In the genomic region with DNA sequence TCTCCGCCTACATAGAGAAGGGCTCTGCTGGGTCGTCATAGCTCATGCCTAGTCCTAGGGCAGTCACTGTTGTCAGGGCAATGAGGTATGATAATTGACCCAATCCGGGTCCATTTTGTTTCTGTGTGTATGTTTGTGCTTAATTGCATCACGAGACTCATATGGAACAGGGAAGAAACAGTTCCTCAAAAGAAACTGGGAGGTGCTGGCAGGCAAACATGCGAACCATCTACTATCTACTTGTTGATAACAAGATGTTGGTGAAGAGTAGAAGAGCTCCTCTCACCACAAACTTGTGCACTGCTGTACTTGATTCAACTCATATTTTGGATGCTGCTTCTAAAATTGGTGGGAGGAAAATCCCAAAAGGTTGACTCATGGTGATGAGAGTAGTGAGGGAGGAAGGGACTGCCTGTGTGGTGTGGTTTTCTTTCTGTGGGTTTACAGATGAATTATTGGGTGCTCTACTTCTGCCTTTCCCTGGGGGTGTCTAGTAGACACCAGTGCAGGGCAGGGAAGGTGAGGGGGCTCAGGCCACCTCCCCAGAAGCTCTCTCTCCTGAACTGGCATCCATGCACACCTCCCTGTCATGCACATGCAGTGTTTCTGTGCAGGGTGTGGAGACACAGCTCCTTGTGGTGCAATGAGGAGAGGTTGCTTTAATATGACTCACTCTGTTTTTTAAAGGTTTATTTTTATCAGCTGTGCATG, we compare ENCODE assay signal across 8 cellular contexts. TPM values are rescaled to one million over a fixed set of nuclear protein-coding genes. Genes with fewer than 3 reads are reported as not detected.
DNase-seq lines count a peak whose midpoint lies in the region; ATAC-seq and TF ChIP-seq lines count a peak whose summit lies in the region.

No MANE protein-coding gene starts in this region.

- H3K4me2 ChIP-seq in smooth muscle cell, result peak overlapping the region; percentile 28

- no peaks in the 10 kb centered on the region for H3K36me3 Mint-ChIP-seq in activated CD8-positive, alpha-beta T cell treated with anti-CD3 and anti-CD28 coated beads for 36 hours (ENCODE audit: low read depth)
- no peaks in the 10 kb centered on the region for H3K36me3 Mint-ChIP-seq in activated CD8-positive, alpha-beta T cell treated with anti-CD3 and anti-CD28 coated beads, Interleukin-2, amount 10 ng/mL, durations not matched to agents 7 days and 5 days (ENCODE audit: low read depth)
- no peaks in the 10 kb centered on the region for H3K36me3 Mint-ChIP-seq in activated T-helper 2 cell treated with anti-CD3 and anti-CD28 coated beads, Interferon-gamma antibody, Interleukin-2, Interleukin-4, amounts not matched to agents 10 μg/mL and 5 μg/mL and 100 μg/mL, durations not matched to agents 14 hours and 24 hours and 36 hours (ENCODE audit: low read depth)

- H3K4me3 Mint-ChIP-seq in activated CD8-positive, alpha-beta T cell treated with anti-CD3 and anti-CD28 coated beads for 36 hours, result no peak overlapping the region
- H3K4me3 Mint-ChIP-seq in activated CD8-positive, alpha-beta T cell treated with anti-CD3 and anti-CD28 coated beads, Interleukin-2, amount 10 ng/mL, durations not matched to agents 7 days and 5 days, result no peak overlapping the region
- H3K4me3 Mint-ChIP-seq in activated T-helper 2 cell treated with anti-CD3 and anti-CD28 coated beads, Interferon-gamma antibody, Interleukin-2, Interleukin-4, amounts not matched to agents 10 μg/mL and 5 μg/mL and 100 μg/mL, durations not matched to agents 14 hours and 24 hours and 36 hours (ENCODE audit: low read depth), result no peak overlapping the region

- no peak overlapping the region for H3K4me3 ChIP-seq in smooth muscle cell

- no peaks in the 10 kb centered on the region for H3K9me3 ChIP-seq in smooth muscle cell (replicated peaks; ENCODE audit: low read depth)

- H3K79me2 ChIP-seq in smooth muscle cell (ENCODE audit: low read depth), result no peaks in the 10 kb centered on the region

- H2AFZ ChIP-seq in smooth muscle cell (ENCODE audit: low read depth), result peak overlapping the region; percentile 28

- H3K27ac ChIP-seq in smooth muscle cell (ENCODE audit: low read depth), result peak overlapping the region; percentile 68

- CTCF ChIA-PET in activated CD8-positive, alpha-beta T cell treated with anti-CD3 and anti-CD28 coated beads for 36 hours (lab: Charles Lee), result interaction anchor here (1.7 kb wide), 1 partner anchor 14 kb away, joined by 6 read pairs; no protein-coding TSS in a partner anchor
- CTCF ChIA-PET in activated CD8-positive, alpha-beta T cell treated with anti-CD3 and anti-CD28 coated beads, Interleukin-2, amount 10 ng/mL, durations not matched to agents 7 days and 5 days (lab: Charles Lee), result no interaction called here

- POLR2A ChIA-PET in activated CD8-positive, alpha-beta T cell treated with anti-CD3 and anti-CD28 coated beads for 36 hours (lab: Charles Lee), result interaction anchor here (1.8 kb wide), 1 partner anchor 60 kb away, joined by 4 read pairs; a partner anchor contains a TSS
- POLR2A ChIA-PET in activated CD8-positive, alpha-beta T cell treated with anti-CD3 and anti-CD28 coated beads, Interleukin-2, amount 10 ng/mL, durations not matched to agents 7 days and 5 days (lab: Charles Lee), result no interaction called here

- peaks cover 2% of the 10 kb centered on the region for H3K27me3 ChIP-seq in smooth muscle cell (ENCODE audit: low read depth)

- H3K27me3 Mint-ChIP-seq in activated CD8-positive, alpha-beta T cell treated with anti-CD3 and anti-CD28 coated beads for 36 hours, result peaks cover 4% of the 10 kb centered on the region
- H3K27me3 Mint-ChIP-seq in activated CD8-positive, alpha-beta T cell treated with anti-CD3 and anti-CD28 coated beads, Interleukin-2, amount 10 ng/mL, durations not matched to agents 7 days and 5 days (ENCODE audit: low read depth), result peaks cover under 1% of the 10 kb centered on the region
- no peaks in the 10 kb centered on the region for H3K27me3 Mint-ChIP-seq in activated T-helper 2 cell treated with anti-CD3 and anti-CD28 coated beads, Interferon-gamma antibody, Interleukin-2, Interleukin-4, amounts not matched to agents 10 μg/mL and 5 μg/mL and 100 μg/mL, durations not matched to agents 14 hours and 24 hours and 36 hours (ENCODE audit: low read depth)

- no peaks in the 10 kb centered on the region for H4K20me1 ChIP-seq in smooth muscle cell (ENCODE audit: low read depth)

- no peaks in the 10 kb centered on the region for H3K36me3 ChIP-seq in smooth muscle cell (ENCODE audit: low read depth)

- H3K9ac ChIP-seq in smooth muscle cell (ENCODE audit: low read depth), result peak overlapping the region; percentile 25

- H3F3A ChIP-seq in smooth muscle cell (ENCODE audit: low read depth), result peaks cover 2% of the 10 kb centered on the region

- 56% methylated on average over 5 of the region's 5 CpGs for WGBS in smooth muscle cell (ENCODE audit: low lambda C conversion rate)

- peak; percentile 77 for ATAC-seq in activated CD8-positive, alpha-beta T cell treated with anti-CD3 and anti-CD28 coated beads for 36 hours
- ATAC-seq in activated CD8-positive, alpha-beta T cell treated with anti-CD3 and anti-CD28 coated beads, Interleukin-2, amount 10 ng/mL, durations not matched to agents 7 days and 5 days, result no peak
- ATAC-seq in HG03045 (IDR thresholded peaks at IDR 0.05; ENCODE audit: unreplicated experiment) (peak; percentile 70), GM18519 (IDR thresholded peaks at IDR 0.05; ENCODE audit: low FRiP score, unreplicated experiment) (no peak)

- H3K9me3 Mint-ChIP-seq in activated CD8-positive, alpha-beta T cell treated with anti-CD3 and anti-CD28 coated beads for 36 hours, result no peaks in the 10 kb centered on the region
- H3K9me3 Mint-ChIP-seq in activated CD8-positive, alpha-beta T cell treated with anti-CD3 and anti-CD28 coated beads, Interleukin-2, amount 10 ng/mL, durations not matched to agents 7 days and 5 days (ENCODE audit: insufficient read depth), result no peaks in the 10 kb centered on the region
- H3K9me3 Mint-ChIP-seq in activated T-helper 2 cell treated with anti-CD3 and anti-CD28 coated beads, Interferon-gamma antibody, Interleukin-2, Interleukin-4, amounts not matched to agents 10 μg/mL and 5 μg/mL and 100 μg/mL, durations not matched to agents 14 hours and 24 hours and 36 hours, result no peaks in the 10 kb centered on the region

- TF ChIP-seq CTCF in activated CD8-positive, alpha-beta T cell treated with anti-CD3 and anti-CD28 coated beads for 36 hours (IDR thresholded peaks at IDR 0.05), result no peak
- no peak for TF ChIP-seq CTCF in smooth muscle cell (IDR thresholded peaks at IDR 0.05; ENCODE audit: borderline replicate concordance, insufficient read depth, poor library complexity, severe bottlenecking)

- no peaks in the 10 kb centered on the region for H3K4me1 ChIP-seq in smooth muscle cell (ENCODE audit: low read depth)

- no peak overlapping the region for H3K27ac Mint-ChIP-seq in activated CD8-positive, alpha-beta T cell treated with anti-CD3 and anti-CD28 coated beads for 36 hours
- no peak overlapping the region for H3K27ac Mint-ChIP-seq in activated CD8-positive, alpha-beta T cell treated with anti-CD3 and anti-CD28 coated beads, Interleukin-2, amount 10 ng/mL, durations not matched to agents 7 days and 5 days
- H3K27ac Mint-ChIP-seq in activated T-helper 2 cell treated with anti-CD3 and anti-CD28 coated beads, Interferon-gamma antibody, Interleukin-2, Interleukin-4, amounts not matched to agents 10 μg/mL and 5 μg/mL and 100 μg/mL, durations not matched to agents 14 hours and 24 hours and 36 hours, result peak overlapping the region; percentile 44

- peak; percentile 19 for DNase-seq in activated CD8-positive, alpha-beta T cell treated with anti-CD3 and anti-CD28 coated beads for 36 hours
- no peak for DNase-seq in activated CD8-positive, alpha-beta T cell treated with anti-CD3 and anti-CD28 coated beads, Interleukin-2, amount 10 ng/mL, durations not matched to agents 7 days and 5 days
- DNase-seq in activated T-helper 2 cell treated with anti-CD3 and anti-CD28 coated beads, Interferon-gamma antibody, Interleukin-2, Interleukin-4, amounts not matched to agents 10 μg/mL and 5 μg/mL and 100 μg/mL, durations not matched to agents 14 hours and 24 hours and 36 hours (ENCODE audit: low spot score), result no peak
- DNase-seq in smooth muscle cell (lab: John Stamatoyannopoulos, UW; ENCODE audit: unreplicated experiment) (no peak), NCI-H2171 treated with DMSO at 0.1 percent for 48 hours (lab: John Stamatoyannopoulos, UW) (no peak), NCI-H2107 treated with DMSO at 0.1 percent for 48 hours (lab: John Stamatoyannopoulos, UW; ENCODE audit: unreplicated experiment) (no peak)

- intact Hi-C loops in activated CD8-positive, alpha-beta T cell treated with anti-CD3 and anti-CD28 coated beads for 36 hours (cut with micrococcal nuclease), result no loop called here
- intact Hi-C loops in activated T-helper 2 cell treated with anti-CD3 and anti-CD28 coated beads, Interferon-gamma antibody, Interleukin-2, Interleukin-4, amounts not matched to agents 10 μg/mL and 5 μg/mL and 100 μg/mL, durations not matched to agents 14 hours and 24 hours and 36 hours (cut with micrococcal nuclease), result loop anchor here (1.0 to 10.0 kb wide), 3 partner anchors 60 to 275 kb away; a partner anchor contains a TSS

- H3K4me1 Mint-ChIP-seq in activated CD8-positive, alpha-beta T cell treated with anti-CD3 and anti-CD28 coated beads for 36 hours (ENCODE audit: low read depth), result peaks cover 11% of the 10 kb centered on the region
- peaks cover 5% of the 10 kb centered on the region for H3K4me1 Mint-ChIP-seq in activated CD8-positive, alpha-beta T cell treated with anti-CD3 and anti-CD28 coated beads, Interleukin-2, amount 10 ng/mL, durations not matched to agents 7 days and 5 days (ENCODE audit: low read depth)
- peaks cover 21% of the 10 kb centered on the region for H3K4me1 Mint-ChIP-seq in activated T-helper 2 cell treated with anti-CD3 and anti-CD28 coated beads, Interferon-gamma antibody, Interleukin-2, Interleukin-4, amounts not matched to agents 10 μg/mL and 5 μg/mL and 100 μg/mL, durations not matched to agents 14 hours and 24 hours and 36 hours (ENCODE audit: low read depth)

RNA-seq across cellular contexts. Expression of a gene that starts 29.4 kb away (rescaled TPM):
- under 1 TPM; 0.52 to 0.96 TPM for total RNA-seq in activated CD8-positive, alpha-beta T cell treated with anti-CD3 and anti-CD28 coated beads for 36 hours
- under 1 TPM in 1 of 2 experiments, not detected in 1; 0.53 TPM for total RNA-seq in activated CD8-positive, alpha-beta T cell treated with anti-CD3 and anti-CD28 coated beads, Interleukin-2, amount 10 ng/mL, durations not matched to agents 7 days and 5 days
- 1.3 and 2.4 TPM in 2 replicates for total RNA-seq in activated T-helper 2 cell treated with anti-CD3 and anti-CD28 coated beads, Interferon-gamma antibody, Interleukin-2, Interleukin-4, amounts not matched to agents 10 μg/mL and 5 μg/mL and 100 μg/mL, durations not matched to agents 14 hours and 24 hours and 36 hours
- total RNA-seq in smooth muscle cell, result 0.58 and 2.0 TPM in 2 replicates
- 0.81 and 1.4 TPM in 2 replicates for polyA plus RNA-seq in smooth muscle cell

RNA-seq across cellular contexts. Expression of a gene that starts 59.9 kb away (rescaled TPM):
- 10 to 100 TPM; 54.1 to 54.5 TPM for total RNA-seq in activated CD8-positive, alpha-beta T cell treated with anti-CD3 and anti-CD28 coated beads for 36 hours
- total RNA-seq in activated CD8-positive, alpha-beta T cell treated with anti-CD3 and anti-CD28 coated beads, Interleukin-2, amount 10 ng/mL, durations not matched to agents 7 days and 5 days, result 10 to 100 TPM; 40.1 to 42.5 TPM
- total RNA-seq in activated T-helper 2 cell treated with anti-CD3 and anti-CD28 coated beads, Interferon-gamma antibody, Interleukin-2, Interleukin-4, amounts not matched to agents 10 μg/mL and 5 μg/mL and 100 μg/mL, durations not matched to agents 14 hours and 24 hours and 36 hours, result 49.5 and 51.7 TPM in 2 replicates
- 150 and 155 TPM in 2 replicates for total RNA-seq in smooth muscle cell
- 70.5 and 82.9 TPM in 2 replicates for polyA plus RNA-seq in smooth muscle cell

Comparison
In these comparisons a context has a peak if more than half of its experiments do, and no peak if none do; other contexts are left out.
1. ATAC-seq: peak in activated CD8-positive, alpha-beta T cell treated with anti-CD3 and anti-CD28 coated beads for 36 hours (single experiment) and HG03045 (single experiment); none in activated CD8-positive, alpha-beta T cell treated with anti-CD3 and anti-CD28 coated beads, Interleukin-2, amount 10 ng/mL, durations not matched to agents 7 days and 5 days (single experiment) and GM18519 (single experiment).